Comparison of ENCODE assay signal across 1 cellular context in genomic region chr5:117805058-117805457, GRCh38.
TF ChIP-seq lines count a peak whose summit lies in the region.

No MANE protein-coding gene starts in this region.

TF ChIP-seq in IMR-90, 13 proteins besides CTCF, POLR2A, EP300 and RAD21:
- no peak for TF ChIP-seq MAZ (IDR thresholded peaks at IDR 0.05; ENCODE audit: borderline replicate concordance, low read depth, low read length)
- TF ChIP-seq NFE2L2 (IDR thresholded peaks at IDR 0.05; ENCODE audit: low read depth, low read length) = no peak
- TF ChIP-seq BHLHE40 (IDR thresholded peaks at IDR 0.05; ENCODE audit: low read depth, low read length) = no peak
- TF ChIP-seq FOS (IDR thresholded peaks at IDR 0.05; ENCODE audit: low read depth, low read length) = no peak
TF ChIP-seq in IMR-90: peak in this region for 0.
